In the genomic region with DNA sequence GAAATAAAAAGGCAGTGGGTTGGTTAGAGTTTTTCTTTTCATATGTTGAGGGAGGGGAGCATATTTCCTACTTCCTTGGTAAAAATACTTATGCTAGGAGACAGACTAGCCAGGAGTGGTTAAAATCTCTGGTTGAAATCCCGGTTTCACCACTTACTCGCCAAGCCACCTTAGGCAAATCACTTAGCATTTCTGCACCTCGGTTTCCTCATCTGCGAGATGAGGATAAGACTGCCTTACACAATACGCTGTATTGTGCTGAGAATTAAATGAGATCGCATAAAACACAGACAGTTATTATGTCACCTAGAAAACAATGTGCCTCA, we compare ENCODE assay signal across 8 cellular contexts. TPM values are rescaled to one million over a fixed set of nuclear protein-coding genes. Genes with fewer than 3 reads are reported as not detected.
DNase-seq lines count a peak whose midpoint lies in the region; ATAC-seq and TF ChIP-seq lines count a peak whose summit lies in the region.

No MANE protein-coding gene starts in this region.

- H3K4me3 ChIP-seq in GM08714 (ENCODE audit: low read length) (peak overlapping the region; percentile 86), WERI-Rb-1 (ENCODE audit: low read depth, low read length) (peak overlapping the region; percentile 63), foreskin fibroblast (ENCODE audit: low read depth in 1 of 2, low read length in 2 of 2) (peak overlapping the region; percentile 68 to 78), gastrocnemius medialis (peak overlapping the region; percentile 63 to 85 (median 67))

- intact Hi-C loops in gastrocnemius medialis (cut with DNase I; ENCODE audit: low total_unique reads) = loop anchor here (5.0 to 10.0 kb wide), 2 partner anchors 132 to 260 kb away; partner anchors contain the start of gene UBR4

- H3K27me3 ChIP-seq in WERI-Rb-1 (ENCODE audit: insufficient read depth, low read depth, severe bottlenecking) = no peaks in the 10 kb centered on the region
- no peaks in the 10 kb centered on the region for H3K27me3 ChIP-seq in gastrocnemius medialis

- peaks cover 25 to 35% of the 10 kb centered on the region in 2 donors for H3K4me1 ChIP-seq in gastrocnemius medialis

- H3K27ac ChIP-seq in WERI-Rb-1 = no peak overlapping the region
- peak overlapping the region in 2 of 4 donors; percentile 40 to 41 for H3K27ac ChIP-seq in gastrocnemius medialis

- in situ Hi-C loops in gastrocnemius medialis (cut with MboI; ENCODE audit: low sequenced_read_pairs in 4 of 4) = no loop called here

- no peak for TF ChIP-seq CTCF in WERI-Rb-1 (IDR thresholded peaks at IDR 0.05; ENCODE audit: low read depth, low read length)
- TF ChIP-seq CTCF in foreskin fibroblast (IDR thresholded peaks at IDR 0.05; ENCODE audit: low read depth, low read length) = no peak
- no peak for TF ChIP-seq CTCF in gastrocnemius medialis (IDR thresholded peaks at IDR 0.05 in 4 of 5, conservative IDR thresholded peaks at IDR 0.05 in 1 of 5)

- ATAC-seq in gastrocnemius medialis = no peak
- ATAC-seq in GM19395 (IDR thresholded peaks at IDR 0.05; ENCODE audit: unreplicated experiment) = no peak
- no peak for ATAC-seq in GM18867 (IDR thresholded peaks at IDR 0.05; ENCODE audit: unreplicated experiment)
- no peak for ATAC-seq in HG02973 (IDR thresholded peaks at IDR 0.05; ENCODE audit: unreplicated experiment)

- DNase-seq in WERI-Rb-1 = no peak
- DNase-seq in foreskin fibroblast = no peak
- DNase-seq in gastrocnemius medialis = no peak
- DNase-seq in NCI-H128 (lab: John Stamatoyannopoulos, UW; ENCODE audit: unreplicated experiment) = no peak

- no peak for TF ChIP-seq POLR2A in gastrocnemius medialis (IDR thresholded peaks at IDR 0.05)

- H3K36me3 ChIP-seq in WERI-Rb-1 (no peaks in the 10 kb centered on the region), gastrocnemius medialis (no peaks in the 10 kb centered on the region)

- H3K9me3 ChIP-seq in WERI-Rb-1 (ENCODE audit: severe bottlenecking) (no peaks in the 10 kb centered on the region), gastrocnemius medialis (no peaks in the 10 kb centered on the region)

RNA-seq across cellular contexts. Expression of gene IFFO2, which starts 1.4 kb away (rescaled TPM):
- total RNA-seq in gastrocnemius medialis = 10 to 100 TPM in 1 of 4 donors, 1 to 10 TPM in 3; 2.1 to 16.3 (median 5.7) TPM

RNA-seq across cellular contexts. Expression of gene ALDH4A1, which starts 52.7 kb away (rescaled TPM):
- 10 to 100 TPM; 22.8 to 35.3 (median 31.4) TPM for total RNA-seq in gastrocnemius medialis
